In genomic region chr6:41182069-41183034, GRCh38 we compare ENCODE assay signal across 8 cellular contexts. TPM values are rescaled to one million over a fixed set of nuclear protein-coding genes. Genes with fewer than 3 reads are reported as not detected.
DNase-seq lines count a peak whose midpoint lies in the region; ATAC-seq, FAIRE-seq and TF ChIP-seq lines count a peak whose summit lies in the region.

No MANE protein-coding gene starts in this region.

- H3K36me3 ChIP-seq in CD4-positive, alpha-beta memory T cell (ENCODE audit: insufficient read depth, low read length), result no peaks in the 10 kb centered on the region
- H3K36me3 ChIP-seq in left lung, result no peaks in the 10 kb centered on the region

- DNase-seq in CD4-positive, alpha-beta memory T cell, result peak; percentile 47 to 65 (median 56)
- peak; percentile 34 for DNase-seq in GM19239 (ENCODE audit: insufficient read length, low spot score)
- peak; percentile 75 for DNase-seq in NCI-H1436 (lab: John Stamatoyannopoulos, UW)
- peak; percentile 10 to 62 for DNase-seq in SW 1271 (lab: John Stamatoyannopoulos, UW)
- peak in 1 of 2 donors; percentile 26 for DNase-seq in central memory CD8-positive, alpha-beta T cell (ENCODE audit: low spot score in 2 of 2)
- peak in 1 of 2 donors; percentile 50 for DNase-seq in left lung
- peak; percentile 22 for DNase-seq in stromal cell of bone marrow (ENCODE audit: low read depth)

- no peaks in the 10 kb centered on the region for H3K36me3 Mint-ChIP-seq in CD4-positive, alpha-beta memory T cell
- no peaks in the 10 kb centered on the region for H3K36me3 Mint-ChIP-seq in central memory CD8-positive, alpha-beta T cell (ENCODE audit: insufficient read depth)

- TF ChIP-seq CTCF in left lung (IDR thresholded peaks at IDR 0.05), result peak in 1 of 2 donors; percentile 58

- ATAC-seq in central memory CD8-positive, alpha-beta T cell (replicated peaks; ENCODE audit: extremely low read depth, poor library complexity, severe bottlenecking), result peak; percentile 91
- ATAC-seq in left lung (peak; percentile 86), GM19397 (IDR thresholded peaks at IDR 0.05; ENCODE audit: unreplicated experiment) (no peak)

- POLR2A ChIA-PET in CD4-positive, alpha-beta memory T cell (lab: Charles Lee; ENCODE audit: partially characterized antibody), result interaction anchor here (1.6 kb wide), 1 partner anchor 18 kb away, joined by 7 read pairs; the partner anchor contains the start of gene TREML2

- no peak overlapping the region for H3K4me3 Mint-ChIP-seq in CD4-positive, alpha-beta memory T cell
- H3K4me3 Mint-ChIP-seq in central memory CD8-positive, alpha-beta T cell, result no peak overlapping the region

- no peaks in the 10 kb centered on the region for H3K9me3 Mint-ChIP-seq in CD4-positive, alpha-beta memory T cell
- H3K9me3 Mint-ChIP-seq in central memory CD8-positive, alpha-beta T cell, result no peaks in the 10 kb centered on the region

- peaks cover 3 to 6% of the 10 kb centered on the region in 2 donors for H3K27me3 Mint-ChIP-seq in CD4-positive, alpha-beta memory T cell
- no peaks in the 10 kb centered on the region for H3K27me3 Mint-ChIP-seq in central memory CD8-positive, alpha-beta T cell

- H3K27ac Mint-ChIP-seq in CD4-positive, alpha-beta memory T cell, result peak overlapping the region in 1 of 7 donors; percentile 2
- peak overlapping the region; percentile 5 for H3K27ac Mint-ChIP-seq in central memory CD8-positive, alpha-beta T cell (ENCODE audit: low read depth)

- CTCF ChIA-PET in CD4-positive, alpha-beta memory T cell (lab: Charles Lee; ENCODE audit: partially characterized antibody), result interaction anchor here (0.8 to 4.1 kb wide), 32 partner anchors 10 to 234 kb away, joined by 3 to 37 read pairs (median 4); partner anchors contain the start of genes TREML2 and UNC5CL

- no peak overlapping the region for H3K27ac ChIP-seq in CD4-positive, alpha-beta memory T cell (ENCODE audit: low read depth, low read length)
- peak overlapping the region; percentile 69 to 94 for H3K27ac ChIP-seq in left lung

- no peaks in the 10 kb centered on the region for H3K9me3 ChIP-seq in CD4-positive, alpha-beta memory T cell (ENCODE audit: control insufficient read depth in 1 of 2, low read length in 2 of 2)
- no peaks in the 10 kb centered on the region for H3K9me3 ChIP-seq in left lung

- intact Hi-C loops in CD4-positive, alpha-beta memory T cell (cut with micrococcal nuclease), result loop anchor here (1.0 to 5.0 kb wide), 4 partner anchors 90 to 1835 kb away; partner anchors contain the start of genes NFYA and OARD1
- intact Hi-C loops in left lung (cut with DNase I), result no loop called here

- no peak overlapping the region for H3K4me3 ChIP-seq in CD4-positive, alpha-beta memory T cell (ENCODE audit: low read length in 2 of 2)
- no peak overlapping the region for H3K4me3 ChIP-seq in left lung

- H3K4me1 Mint-ChIP-seq in CD4-positive, alpha-beta memory T cell, result peaks cover 7 to 14% (median 10%) of the 10 kb centered on the region in 4 donors
- peaks cover 28% of the 10 kb centered on the region for H3K4me1 Mint-ChIP-seq in central memory CD8-positive, alpha-beta T cell

- peaks cover 7% of the 10 kb centered on the region for H3K4me1 ChIP-seq in CD4-positive, alpha-beta memory T cell (ENCODE audit: insufficient read depth, low read length)
- H3K4me1 ChIP-seq in left lung, result peaks cover 0 to 28% of the 10 kb centered on the region in 2 donors

- no peaks in the 10 kb centered on the region for H3K27me3 ChIP-seq in CD4-positive, alpha-beta memory T cell (ENCODE audit: insufficient read depth, low read length)
- peaks cover 4 to 33% of the 10 kb centered on the region in 2 donors for H3K27me3 ChIP-seq in left lung

- peak; percentile 39 for FAIRE-seq in GM19239 (lab: Jason Lieb, UNC)

RNA-seq across cellular contexts. Expression of gene TREML2, which starts 18.6 kb away (rescaled TPM):
- total RNA-seq in CD4-positive, alpha-beta memory T cell, result under 1 TPM; 0.35 to 0.39 TPM
- 1 to 10 TPM; 1.6 to 4.8 TPM for polyA plus RNA-seq in CD4-positive, alpha-beta memory T cell
- 1 to 10 TPM in 1 of 2 donors, under 1 TPM in 1; 0.32 to 3.2 TPM for total RNA-seq in left lung

RNA-seq across cellular contexts. Expression of gene TREM2, which starts 19.4 kb away (rescaled TPM):
- total RNA-seq in CD4-positive, alpha-beta memory T cell, result 1 to 10 TPM; 2.7 to 4.0 TPM
- polyA plus RNA-seq in CD4-positive, alpha-beta memory T cell, result not detected
- total RNA-seq in left lung, result 10 to 100 TPM; 16.2 to 29.2 TPM

RNA-seq across cellular contexts. Expression of gene TREML1, which starts 28.2 kb away (rescaled TPM):
- total RNA-seq in CD4-positive, alpha-beta memory T cell, result not detected
- polyA plus RNA-seq in CD4-positive, alpha-beta memory T cell, result not detected
- under 1 TPM; 0.87 to 0.92 TPM for total RNA-seq in left lung

RNA-seq across cellular contexts. Expression of gene TREML4, which starts 45.8 kb away (rescaled TPM):
- not detected for total RNA-seq in CD4-positive, alpha-beta memory T cell
- not detected for polyA plus RNA-seq in CD4-positive, alpha-beta memory T cell
- under 1 TPM in 1 of 2 donors, not detected in 1; 0.32 TPM for total RNA-seq in left lung
